Comparison of ENCODE assay signal across 1 cellular context in genomic region chr4:6217716-6218381, GRCh38.
TF ChIP-seq lines count a peak whose summit lies in the region.

No MANE protein-coding gene starts in this region.

TF ChIP-seq in K562, 482 proteins besides CTCF, POLR2A, EP300 and RAD21 (continued from another document):
- no peak for TF ChIP-seq PCBP1 (IDR thresholded peaks at IDR 0.05; ENCODE audit: low read depth, low read length, poor library complexity, severe bottlenecking)
- TF ChIP-seq NCOA2 (IDR thresholded peaks at IDR 0.05; ENCODE audit: partially characterized antibody in 2 of 2): no peak
- no peak for TF ChIP-seq KLF10 (CRISPR knock-in tag; IDR thresholded peaks at IDR 0.05)
